ENCODE assay signal across 1 cellular context in the genomic region with DNA sequence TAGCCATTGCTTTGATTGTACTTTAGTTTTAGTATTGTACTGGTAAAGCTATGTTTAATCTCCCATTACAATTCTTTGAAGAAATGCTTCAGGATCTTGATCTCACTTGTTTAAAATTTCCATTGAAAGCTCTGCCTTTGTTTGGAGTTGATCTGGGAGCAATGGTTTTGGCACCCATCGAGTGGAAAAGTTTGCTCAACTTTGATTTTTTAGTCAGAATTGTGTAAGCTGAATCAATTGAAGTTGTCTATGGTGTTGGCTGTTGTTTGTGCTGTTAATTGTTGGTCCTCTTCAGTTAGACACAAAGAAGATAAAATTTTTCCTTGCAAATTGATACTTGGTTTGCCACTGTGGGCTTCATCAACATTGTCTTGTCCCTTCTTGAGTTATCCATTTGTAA.
TF ChIP-seq lines count a peak whose summit lies in the region.

No MANE protein-coding gene starts in this region.

TF ChIP-seq in liver, 16 proteins besides CTCF, POLR2A, EP300 and RAD21 (continued from another document):
- TF ChIP-seq, protein P1, sequence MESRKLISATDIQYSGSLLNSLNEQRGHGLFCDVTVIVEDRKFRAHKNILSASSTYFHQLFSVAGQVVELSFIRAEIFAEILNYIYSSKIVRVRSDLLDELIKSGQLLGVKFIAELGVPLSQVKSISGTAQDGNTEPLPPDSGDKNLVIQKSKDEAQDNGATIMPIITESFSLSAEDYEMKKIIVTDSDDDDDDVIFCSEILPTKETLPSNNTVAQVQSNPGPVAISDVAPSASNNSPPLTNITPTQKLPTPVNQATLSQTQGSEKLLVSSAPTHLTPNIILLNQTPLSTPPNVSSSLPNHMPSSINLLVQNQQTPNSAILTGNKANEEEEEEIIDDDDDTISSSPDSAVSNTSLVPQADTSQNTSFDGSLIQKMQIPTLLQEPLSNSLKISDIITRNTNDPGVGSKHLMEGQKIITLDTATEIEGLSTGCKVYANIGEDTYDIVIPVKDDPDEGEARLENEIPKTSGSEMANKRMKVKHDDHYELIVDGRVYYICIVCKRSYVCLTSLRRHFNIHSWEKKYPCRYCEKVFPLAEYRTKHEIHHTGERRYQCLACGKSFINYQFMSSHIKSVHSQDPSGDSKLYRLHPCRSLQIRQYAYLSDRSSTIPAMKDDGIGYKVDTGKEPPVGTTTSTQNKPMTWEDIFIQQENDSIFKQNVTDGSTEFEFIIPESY (IDR thresholded peaks at IDR 0.05) = no peak
- TF ChIP-seq, protein P2, sequence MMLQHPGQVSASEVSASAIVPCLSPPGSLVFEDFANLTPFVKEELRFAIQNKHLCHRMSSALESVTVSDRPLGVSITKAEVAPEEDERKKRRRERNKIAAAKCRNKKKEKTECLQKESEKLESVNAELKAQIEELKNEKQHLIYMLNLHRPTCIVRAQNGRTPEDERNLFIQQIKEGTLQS (IDR thresholded peaks at IDR 0.05) = no peak
- TF ChIP-seq RXRA (IDR thresholded peaks at IDR 0.05) (peak in 1 of 2 donors; percentile 21), JUND (IDR thresholded peaks at IDR 0.05) (peak in 1 of 2 donors; percentile 22), GABPA (IDR thresholded peaks at IDR 0.05 in 1 of 2, conservative IDR thresholded peaks at IDR 0.05 in 1 of 2) (no peak), HNF4A (conservative IDR thresholded peaks at IDR 0.05) (peak; percentile 10 to 25), HNF4G (IDR thresholded peaks at IDR 0.05) (no peak), FOXA2 (IDR thresholded peaks at IDR 0.05) (no peak), TAF1 (conservative IDR thresholded peaks at IDR 0.05) (no peak), SP1 (IDR thresholded peaks at IDR 0.05) (no peak), EGR1 (IDR thresholded peaks at IDR 0.05; ENCODE audit: low read depth in 2 of 2) (peak in 1 of 2 donors; percentile 71), YY1 (IDR thresholded peaks at IDR 0.05) (no peak)
- TF ChIP-seq, protein P3, sequence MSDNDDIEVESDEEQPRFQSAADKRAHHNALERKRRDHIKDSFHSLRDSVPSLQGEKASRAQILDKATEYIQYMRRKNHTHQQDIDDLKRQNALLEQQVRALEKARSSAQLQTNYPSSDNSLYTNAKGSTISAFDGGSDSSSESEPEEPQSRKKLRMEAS (IDR thresholded peaks at IDR 0.05) = no peak
TF ChIP-seq in liver: peak in this region for 4.
